In genomic region chr5:6188976-6189375, GRCh38 we compare ENCODE assay signal across 25 cellular contexts.
"Had no signal": no experiment of that assay in that cellular context is flagged by ENCODE, and none has a peak within 500 bp of the region (broad histone marks: within the 10 kb centered on the region; RNA-seq: fewer than 3 reads in every experiment).

No MANE protein-coding gene starts in this region.

- H3K36me3 Mint-ChIP-seq: activated naive CD4-positive, alpha-beta T cell treated with anti-CD3 and anti-CD28 coated beads, Interleukin-2, amount 10 ng/mL, durations not matched to agents 7 days and 5 days; activated naive CD8-positive, alpha-beta T cell treated with anti-CD3 and anti-CD28 coated beads for 36 hours; T-cell had no signal

- ATAC-seq: T-cell had no signal

- H3K4me1 Mint-ChIP-seq: activated CD4-positive, alpha-beta memory T cell treated with anti-CD3 and anti-CD28 coated beads, Interleukin-2, amount 10 ng/mL, durations not matched to agents 7 days and 5 days; activated CD4-positive, alpha-beta T cell treated with anti-CD3 and anti-CD28 coated beads, Interleukin-2, amount 10 ng/mL, durations not matched to agents 7 days and 5 days; activated naive CD4-positive, alpha-beta T cell treated with anti-CD3 and anti-CD28 coated beads, Interleukin-2, amount 10 ng/mL, durations not matched to agents 7 days and 5 days; activated naive CD8-positive, alpha-beta T cell treated with anti-CD3 and anti-CD28 coated beads for 36 hours; T-cell had no signal

- H3K27me3 ChIP-seq: brain microvascular endothelial cell, cardiac muscle cell had no signal

- H3K4me2 ChIP-seq: PC-9 had no signal

- H3K4me3 Mint-ChIP-seq: activated CD4-positive, alpha-beta memory T cell treated with anti-CD3 and anti-CD28 coated beads, Interleukin-2, amount 10 ng/mL, durations not matched to agents 7 days and 5 days; activated CD4-positive, alpha-beta T cell treated with anti-CD3 and anti-CD28 coated beads, Interleukin-2, amount 10 ng/mL, durations not matched to agents 7 days and 5 days; activated naive CD4-positive, alpha-beta T cell treated with anti-CD3 and anti-CD28 coated beads, Interleukin-2, amount 10 ng/mL, durations not matched to agents 7 days and 5 days; activated naive CD8-positive, alpha-beta T cell treated with anti-CD3 and anti-CD28 coated beads for 36 hours; T-cell had no signal

- H3K4me3 ChIP-seq: cardiac muscle cell, MG63, PC-9 had no signal

- H3K9me3 Mint-ChIP-seq: activated CD4-positive, alpha-beta memory T cell treated with anti-CD3 and anti-CD28 coated beads, Interleukin-2, amount 10 ng/mL, durations not matched to agents 7 days and 5 days; activated CD4-positive, alpha-beta T cell treated with anti-CD3 and anti-CD28 coated beads, Interleukin-2, amount 10 ng/mL, durations not matched to agents 7 days and 5 days; activated naive CD4-positive, alpha-beta T cell treated with anti-CD3 and anti-CD28 coated beads, Interleukin-2, amount 10 ng/mL, durations not matched to agents 7 days and 5 days; activated naive CD8-positive, alpha-beta T cell treated with anti-CD3 and anti-CD28 coated beads for 36 hours; activated T-helper 2 cell treated with anti-CD3 and anti-CD28 coated beads, Interferon-gamma antibody, Interleukin-2, Interleukin-4, amounts not matched to agents 10 μg/mL and 5 μg/mL and 100 μg/mL, durations not matched to agents 14 hours and 24 hours and 36 hours; T-cell had no signal

- H3K27ac Mint-ChIP-seq: activated CD4-positive, alpha-beta memory T cell treated with anti-CD3 and anti-CD28 coated beads, Interleukin-2, amount 10 ng/mL, durations not matched to agents 7 days and 5 days; activated CD4-positive, alpha-beta T cell treated with anti-CD3 and anti-CD28 coated beads, Interleukin-2, amount 10 ng/mL, durations not matched to agents 7 days and 5 days; activated naive CD4-positive, alpha-beta T cell treated with anti-CD3 and anti-CD28 coated beads, Interleukin-2, amount 10 ng/mL, durations not matched to agents 7 days and 5 days; activated naive CD8-positive, alpha-beta T cell treated with anti-CD3 and anti-CD28 coated beads for 36 hours; activated T-helper 2 cell treated with anti-CD3 and anti-CD28 coated beads, Interferon-gamma antibody, Interleukin-2, Interleukin-4, amounts not matched to agents 10 μg/mL and 5 μg/mL and 100 μg/mL, durations not matched to agents 14 hours and 24 hours and 36 hours; T-cell had no signal

- H3K27me3 Mint-ChIP-seq: activated CD4-positive, alpha-beta memory T cell treated with anti-CD3 and anti-CD28 coated beads, Interleukin-2, amount 10 ng/mL, durations not matched to agents 7 days and 5 days had no signal

- DNase-seq: activated CD4-positive, alpha-beta memory T cell treated with anti-CD3 and anti-CD28 coated beads, Interleukin-2, amount 10 ng/mL, durations not matched to agents 7 days and 5 days; activated CD4-positive, alpha-beta T cell treated with anti-CD3 and anti-CD28 coated beads, Interleukin-2, amount 10 ng/mL, durations not matched to agents 7 days and 5 days; activated CD4-positive, CD25-positive, alpha-beta regulatory T cell; activated gamma-delta T cell treated with Interleukin-2 at 50 U/mL for 16 hours; activated naive CD4-positive, alpha-beta T cell treated with anti-CD3 and anti-CD28 coated beads, Interleukin-2, amount 10 ng/mL, durations not matched to agents 7 days and 5 days; activated naive CD8-positive, alpha-beta T cell treated with anti-CD3 and anti-CD28 coated beads for 36 hours; activated T-cell treated with anti-CD3 and anti-CD28 coated beads for 4 hours; activated T-cell treated with anti-CD3 and anti-CD28 coated beads, Interleukin-2, amount 50 U/mL, for 48 hours; brain microvascular endothelial cell; MG63; MV-4-11; NCI-H1417 treated with DMSO at 0.1 percent for 48 hours; NCI-H1694; NCI-H2171; NCI-H2227 treated with DMSO at 0.1 percent for 48 hours; NCI-H446 treated with DMSO at 0.1 percent for 48 hours; NCI-H69; PC-9; SHP77 treated with DMSO at 0.1 percent for 48 hours; T-cell; T-helper 2 cell; T1000 had no signal

- H3K27ac ChIP-seq: brain microvascular endothelial cell, cardiac muscle cell, PC-9, VCaP had no signal

- H3K9me3 ChIP-seq: MG63 had no signal

- H3K36me3 ChIP-seq: brain microvascular endothelial cell, cardiac muscle cell, MG63 had no signal

- H2AFZ ChIP-seq: PC-9 had no signal
